6 cellular contexts compared by ENCODE assay signal in genomic region chr9:137606005-137606601, GRCh38. TPM values are rescaled to one million over a fixed set of nuclear protein-coding genes. Genes with fewer than 3 reads are reported as not detected.
DNase-seq lines count a peak whose midpoint lies in the region; ATAC-seq and TF ChIP-seq lines count a peak whose summit lies in the region.

No MANE protein-coding gene starts in this region.

- peaks cover 55% of the 10 kb centered on the region for H3K79me2 ChIP-seq in mammary epithelial cell (ENCODE audit: insufficient read depth, low read length)

- peaks cover 6% of the 10 kb centered on the region for H3K79me1 ChIP-seq in neuronal stem cell (ENCODE audit: low read depth, low read length)

- no peak overlapping the region for H4K91ac ChIP-seq in neuronal stem cell (ENCODE audit: low read depth, low read length, poor library complexity)

- no peaks in the 10 kb centered on the region for H4K20me1 ChIP-seq in mammary epithelial cell (ENCODE audit: insufficient read depth, low read length)

- H3K9ac ChIP-seq in mammary epithelial cell (ENCODE audit: insufficient read depth, low read length) (peak overlapping the region; percentile 62), neuronal stem cell (ENCODE audit: low read depth, low read length, poor library complexity) (peak overlapping the region; percentile 93)

- H2BK15ac ChIP-seq in neuronal stem cell (ENCODE audit: low read length), result peak overlapping the region; percentile 26

- H3K4me2 ChIP-seq in mammary epithelial cell (ENCODE audit: insufficient read depth, low read depth, low read length) (peak overlapping the region; percentile 94), neuronal stem cell (ENCODE audit: insufficient read depth, low read length, poor library complexity, severe bottlenecking) (peak overlapping the region; percentile 86)

- H2BK5ac ChIP-seq in neuronal stem cell (ENCODE audit: low read length), result no peak overlapping the region

- peak overlapping the region; percentile 41 for H2BK12ac ChIP-seq in neuronal stem cell (ENCODE audit: low read length)

- 4% methylated on average over 11 of the region's 57 CpGs for WGBS in mammary epithelial cell (ENCODE audit: low coverage, missing lambda C conversion rate)
- no CpG with 5 or more reads among the region's 57 CpGs for WGBS in neuronal stem cell (ENCODE audit: extremely low coverage in 2 of 2, insufficient read length in 2 of 2, insufficient replicate concordance in 1 of 2), 2 donors

- ATAC-seq in GM19043 (IDR thresholded peaks at IDR 0.05; ENCODE audit: low read depth, unreplicated experiment) (peak; percentile 21), HG03432 (IDR thresholded peaks at IDR 0.05; ENCODE audit: unreplicated experiment) (peak; percentile 16)

- H3K27ac ChIP-seq in mammary epithelial cell (ENCODE audit: insufficient read depth, low read depth, low read length), result peak overlapping the region; percentile 53
- H3K27ac ChIP-seq in neuronal stem cell (replicated peaks; ENCODE audit: low read length), result peak overlapping the region; percentile 78

- H3K23ac ChIP-seq in neuronal stem cell (ENCODE audit: low read depth, low read length, poor library complexity), result peak overlapping the region; percentile 98

- H2AK5ac ChIP-seq in neuronal stem cell (ENCODE audit: low read depth, low read length), result peak overlapping the region; percentile 85

- H3K9me3 ChIP-seq in mammary epithelial cell (replicated peaks; ENCODE audit: insufficient read depth, low read length), result no peaks in the 10 kb centered on the region
- no peaks in the 10 kb centered on the region for H3K9me3 ChIP-seq in neuronal stem cell (replicated peaks in 1 of 2; ENCODE audit: control insufficient read depth in 2 of 2, insufficient read depth in 1 of 2, low read depth in 1 of 2, low read length in 2 of 2)

- peak overlapping the region; percentile 56 to 81 (median 71) for H3K4me3 ChIP-seq in mammary epithelial cell (replicated peaks in 1 of 3; ENCODE audit: insufficient read depth in 1 of 3, low read depth in 2 of 3, low read length in 3 of 3)
- peak overlapping the region; percentile 85 to 90 for H3K4me3 ChIP-seq in neuronal stem cell (ENCODE audit: low read length in 2 of 2)

- H3K36me3 ChIP-seq in mammary epithelial cell (ENCODE audit: insufficient read depth, low read length) (no peaks in the 10 kb centered on the region), neuronal stem cell (replicated peaks in 1 of 2; ENCODE audit: control insufficient read depth in 2 of 2, insufficient read depth in 2 of 2, low read length in 2 of 2) (no peaks in the 10 kb centered on the region)

- CTCF ChIA-PET in mammary epithelial cell (lab: Charles Lee; ENCODE audit: low non-redundant PET), result no interaction called here

- H3K18ac ChIP-seq in neuronal stem cell (ENCODE audit: low read length), result peak overlapping the region; percentile 93

- H2BK120ac ChIP-seq in neuronal stem cell (ENCODE audit: low read depth, low read length), result no peak overlapping the region

- H3K4ac ChIP-seq in neuronal stem cell (ENCODE audit: low read length), result no peak overlapping the region

- H3K27me3 ChIP-seq in mammary epithelial cell (ENCODE audit: insufficient read depth, low read length) (no peaks in the 10 kb centered on the region), neuronal stem cell (ENCODE audit: control insufficient read depth in 3 of 3, insufficient read depth in 3 of 3, low read depth in 1 of 3, low read length in 3 of 3) (peaks cover 0 to 8% (median 5%) of the 10 kb centered on the region in 3 experiments)

- peaks cover 28% of the 10 kb centered on the region for H3K4me1 ChIP-seq in mammary epithelial cell (ENCODE audit: insufficient read depth, low read length)
- peaks cover 13 to 16% of the 10 kb centered on the region in 2 donors for H3K4me1 ChIP-seq in neuronal stem cell (ENCODE audit: control insufficient read depth in 2 of 2, insufficient read depth in 1 of 2, low read depth in 1 of 2, low read length in 2 of 2)

- intact Hi-C loops in mammary epithelial cell (cut with micrococcal nuclease), result no loop called here

- H3K14ac ChIP-seq in neuronal stem cell (ENCODE audit: low read length), result peak overlapping the region; percentile 56

- no peak for DNase-seq in mammary epithelial cell
- DNase-seq in neuronal stem cell (ENCODE audit: low spot score), result no peak
- no peak for DNase-seq in central memory CD4-positive, alpha-beta T cell
- DNase-seq in activated CD4-positive, alpha-beta T cell treated with anti-CD3 and anti-CD28 coated beads for 1 hour, result no peak

- no TSS peak for BruUV-seq in mammary epithelial cell (replicated peaks; lab: Mats Ljungman, UMichigan)

- TF ChIP-seq CTCF in mammary epithelial cell (conservative IDR thresholded peaks at IDR 0.05 in 1 of 2, IDR thresholded peaks at IDR 0.05 in 1 of 2; ENCODE audit: extremely low read depth in 1 of 2, insufficient read depth in 1 of 2, low read depth in 1 of 2, low read length in 2 of 2), result no peak

- H4K8ac ChIP-seq in neuronal stem cell (ENCODE audit: low read depth, low read length), result no peak overlapping the region

- peak overlapping the region; percentile 88 for H2AFZ ChIP-seq in mammary epithelial cell (ENCODE audit: low read depth, low read length)
- peak overlapping the region; percentile 95 for H2AFZ ChIP-seq in neuronal stem cell (ENCODE audit: low read length)

- in situ Hi-C loops in mammary epithelial cell (cut with MboI; ENCODE audit: low sequenced_read_pairs in 2 of 2), result no loop called here

- dilution Hi-C loops in mammary epithelial cell (cut with HindIII; ENCODE audit: low sequenced_read_pairs), result no loop called here

RNA-seq across cellular contexts. Expression of gene ARRDC1, which starts 0.6 kb away (rescaled TPM):
- total RNA-seq in mammary epithelial cell, result 100 to 1,000 TPM in 1 of 2 donors, 10 to 100 TPM in 1; 35.0 to 153 TPM
- polyA plus RNA-seq in mammary epithelial cell, result 146 TPM
- polyA minus RNA-seq in mammary epithelial cell, result 137 TPM
- 28.6 TPM for polyA plus RNA-seq in neuronal stem cell (2013, experiment 1 of 2)
- 28.4 TPM for polyA plus RNA-seq in neuronal stem cell (2013, experiment 2 of 2)

RNA-seq across cellular contexts. Expression of gene EHMT1, which starts 12.7 kb away (rescaled TPM):
- total RNA-seq in mammary epithelial cell, result 10 to 100 TPM; 55.0 to 83.4 TPM
- 30.8 TPM for polyA plus RNA-seq in mammary epithelial cell
- polyA minus RNA-seq in mammary epithelial cell, result 57.6 TPM
- 50.1 TPM for polyA plus RNA-seq in neuronal stem cell (2013, experiment 1 of 2)
- 50.3 TPM for polyA plus RNA-seq in neuronal stem cell (2013, experiment 2 of 2)

RNA-seq across cellular contexts. Expression of gene ZMYND19, which starts 15.8 kb away (rescaled TPM):
- 10 to 100 TPM; 10.2 to 48.0 TPM for total RNA-seq in mammary epithelial cell
- 41.5 TPM for polyA plus RNA-seq in mammary epithelial cell
- 30.2 TPM for polyA minus RNA-seq in mammary epithelial cell
- polyA plus RNA-seq in neuronal stem cell (2013, experiment 1 of 2), result 28.9 TPM
- 28.0 TPM for polyA plus RNA-seq in neuronal stem cell (2013, experiment 2 of 2)

RNA-seq across cellular contexts. Expression of gene DPH7, which starts 27.4 kb away (rescaled TPM):
- total RNA-seq in mammary epithelial cell, result 10 to 100 TPM; 25.0 to 41.4 TPM
- 26.8 TPM for polyA plus RNA-seq in mammary epithelial cell
- polyA minus RNA-seq in mammary epithelial cell, result 31.9 TPM
- 29.5 TPM for polyA plus RNA-seq in neuronal stem cell (2013, experiment 1 of 2)
- polyA plus RNA-seq in neuronal stem cell (2013, experiment 2 of 2), result 29.6 TPM

RNA-seq across cellular contexts. Expression of gene MRPL41, which starts 54.4 kb away (rescaled TPM):
- total RNA-seq in mammary epithelial cell, result 10 to 100 TPM; 31.3 to 46.1 TPM
- 35.8 TPM for polyA plus RNA-seq in mammary epithelial cell
- polyA minus RNA-seq in mammary epithelial cell, result 1.6 TPM
- polyA plus RNA-seq in neuronal stem cell (2013, experiment 1 of 2), result 39.7 TPM
- 37.4 TPM for polyA plus RNA-seq in neuronal stem cell (2013, experiment 2 of 2)
